Comparison of ENCODE assay signal across 15 cellular contexts in genomic region chr17:74785096-74785980, GRCh38. TPM values are rescaled to one million over a fixed set of nuclear protein-coding genes. Genes with fewer than 3 reads are reported as not detected.
A peak's percentile ranks its signal among the peaks of the same experiment; 100 is the strongest.
DNase-seq lines count a peak whose midpoint lies in the region; ATAC-seq, FAIRE-seq and TF ChIP-seq lines count a peak whose summit lies in the region.
"Had no signal": no experiment of that assay in that cellular context is flagged by ENCODE, and none has a peak within 500 bp of the region (broad histone marks: within the 10 kb centered on the region; RNA-seq: fewer than 3 reads in every experiment).

No MANE protein-coding gene starts in this region.

- H3K36me3 ChIP-seq in A673 (ENCODE audit: insufficient read depth, low read length, poor library complexity, severe bottlenecking) (peaks cover 3% of the 10 kb centered on the region), keratinocyte (ENCODE audit: control insufficient read depth in 2 of 2, extremely low read depth in 1 of 2, insufficient read depth in 2 of 2, low read length in 2 of 2) (peaks cover 4 to 10% of the 10 kb centered on the region in 2 experiments)
- H3K36me3 ChIP-seq: transverse colon had no signal

- H3K9ac ChIP-seq in keratinocyte (ENCODE audit: control insufficient read depth, extremely low read depth, insufficient read depth, low read length), result no peak overlapping the region
- H3K9ac ChIP-seq: GM23248 had no signal

- H3K27ac ChIP-seq in A673 (ENCODE audit: low read depth, low read length, poor library complexity, severe bottlenecking), result no peak overlapping the region
- H3K27ac ChIP-seq in keratinocyte (ENCODE audit: control insufficient read depth, insufficient read depth, low read length), result no peak overlapping the region
- H3K27ac ChIP-seq: ascending aorta, C4-2B, GM23248, transverse colon had no signal

- CTCF ChIA-PET in A673 (lab: Charles Lee), result no interaction called here
- CTCF ChIA-PET in activated CD8-positive, alpha-beta T cell treated with anti-CD3 and anti-CD28 coated beads, Interleukin-2, amount 10 ng/mL, durations not matched to agents 7 days and 5 days (lab: Charles Lee), result interaction anchor here (1.0 to 3.8 kb wide), 8 partner anchors 15 to 128 kb away, joined by 3 to 19 read pairs (median 6); partner anchors contain the start of gene RAB37

- no peaks in the 10 kb centered on the region for H4K20me1 ChIP-seq in keratinocyte (ENCODE audit: control insufficient read depth, extremely low read depth, insufficient read depth, low read length)

- H3K36me3 Mint-ChIP-seq in activated CD8-positive, alpha-beta T cell treated with anti-CD3 and anti-CD28 coated beads, Interleukin-2, amount 10 ng/mL, durations not matched to agents 7 days and 5 days (ENCODE audit: low read depth), result peaks cover 49% of the 10 kb centered on the region

- H3K27ac Mint-ChIP-seq in activated CD8-positive, alpha-beta T cell treated with anti-CD3 and anti-CD28 coated beads, Interleukin-2, amount 10 ng/mL, durations not matched to agents 7 days and 5 days, result peak overlapping the region; percentile 80
- H3K27ac Mint-ChIP-seq: WTC11 had no signal

- no peaks in the 10 kb centered on the region for H3K79me2 ChIP-seq in keratinocyte (ENCODE audit: control insufficient read depth, insufficient read depth, low read length)

- peak; percentile 31 for ATAC-seq in activated CD8-positive, alpha-beta T cell treated with anti-CD3 and anti-CD28 coated beads, Interleukin-2, amount 10 ng/mL, durations not matched to agents 7 days and 5 days
- ATAC-seq in HG02678 (IDR thresholded peaks at IDR 0.05; ENCODE audit: unreplicated experiment) (no peak), HG02870 (IDR thresholded peaks at IDR 0.05; ENCODE audit: unreplicated experiment) (no peak), GM21390 (IDR thresholded peaks at IDR 0.05; ENCODE audit: unreplicated experiment) (no peak)
- ATAC-seq: WTC11 had no signal

- H3K9me3 ChIP-seq in A673 (ENCODE audit: low read depth, low read length, poor library complexity, severe bottlenecking) (no peaks in the 10 kb centered on the region), keratinocyte (ENCODE audit: control insufficient read depth, low read depth, low read length) (no peaks in the 10 kb centered on the region)
- H3K9me3 ChIP-seq: ascending aorta, Peyer's patch, transverse colon had no signal

- H3K4me3 ChIP-seq in A673 (ENCODE audit: low read depth, low read length, poor library complexity, severe bottlenecking), result no peak overlapping the region
- H3K4me3 ChIP-seq in keratinocyte (ENCODE audit: control insufficient read depth in 2 of 3, extremely low read depth in 1 of 3, insufficient read depth in 2 of 3, low read depth in 1 of 3, low read length in 3 of 3), result no peak overlapping the region
- H3K4me3 ChIP-seq: ascending aorta, GM23248, Peyer's patch, transverse colon had no signal

- no peaks in the 10 kb centered on the region for H3K9me3 Mint-ChIP-seq in activated CD8-positive, alpha-beta T cell treated with anti-CD3 and anti-CD28 coated beads, Interleukin-2, amount 10 ng/mL, durations not matched to agents 7 days and 5 days (ENCODE audit: insufficient read depth)
- H3K9me3 Mint-ChIP-seq: WTC11 had no signal

- DNase-seq in A673 (ENCODE audit: low spot score), result no peak
- no peak for DNase-seq in activated CD8-positive, alpha-beta T cell treated with anti-CD3 and anti-CD28 coated beads, Interleukin-2, amount 10 ng/mL, durations not matched to agents 7 days and 5 days
- no peak for DNase-seq in keratinocyte (ENCODE audit: low read depth, low spot score)
- no peak for DNase-seq in NCI-H2107 treated with DMSO at 0.1 percent for 48 hours (lab: John Stamatoyannopoulos, UW; ENCODE audit: unreplicated experiment)
- DNase-seq: GM23248, mesenchymal stem cell, Peyer's patch, transverse colon had no signal

- no peaks in the 10 kb centered on the region for H3K9me1 ChIP-seq in keratinocyte (ENCODE audit: control insufficient read depth, extremely low read depth, insufficient read depth, low read length)

- no peaks in the 10 kb centered on the region for H3K27me3 Mint-ChIP-seq in activated CD8-positive, alpha-beta T cell treated with anti-CD3 and anti-CD28 coated beads, Interleukin-2, amount 10 ng/mL, durations not matched to agents 7 days and 5 days (ENCODE audit: low read depth)

- no TSS peak for BruUV-seq in A673 (replicated peaks; lab: Mats Ljungman, UMichigan)

- H3K4me3 Mint-ChIP-seq in activated CD8-positive, alpha-beta T cell treated with anti-CD3 and anti-CD28 coated beads, Interleukin-2, amount 10 ng/mL, durations not matched to agents 7 days and 5 days, result no peak overlapping the region
- H3K4me3 Mint-ChIP-seq: WTC11 had no signal

- POLR2A ChIA-PET in A673 (lab: Charles Lee; ENCODE audit: low non-redundant PET), result no interaction called here
- POLR2A ChIA-PET in activated CD8-positive, alpha-beta T cell treated with anti-CD3 and anti-CD28 coated beads, Interleukin-2, amount 10 ng/mL, durations not matched to agents 7 days and 5 days (lab: Charles Lee), result interaction anchor here (1.4 kb wide), 1 partner anchor 47 kb away, joined by 3 read pairs; no protein-coding TSS in a partner anchor

- TF ChIP-seq CTCF in A673 (conservative IDR thresholded peaks at IDR 0.05; ENCODE audit: low read depth, low read length) (0 out of 2 replicates have a peak, but pooled peaks have one; percentile 16), GM12873 (IDR thresholded peaks at IDR 0.05; ENCODE audit: insufficient read depth, low read depth, low read length, missing control alignments) (peak; percentile 11), keratinocyte (optimal IDR thresholded peaks at IDR 0.05 in 1 of 3, IDR thresholded peaks at IDR 0.05 in 1 of 3, conservative IDR thresholded peaks at IDR 0.05 in 1 of 3; ENCODE audit: extremely low read depth in 1 of 3, insufficient read depth in 2 of 3, low read length in 3 of 3) (peak in 2 of 3 experiments; percentile 7 to 10)

- intact Hi-C loops in A673 (cut with micrococcal nuclease; ENCODE audit: unreplicated experiment), result no loop called here

- H3K4me1 ChIP-seq in A673 (ENCODE audit: insufficient read depth, low read length, poor library complexity, severe bottlenecking) (no peaks in the 10 kb centered on the region), keratinocyte (ENCODE audit: control insufficient read depth, extremely low read depth, insufficient read depth, low read length) (peaks cover 15% of the 10 kb centered on the region)
- H3K4me1 ChIP-seq: ascending aorta had no signal

- H3K4me1 Mint-ChIP-seq in activated CD8-positive, alpha-beta T cell treated with anti-CD3 and anti-CD28 coated beads, Interleukin-2, amount 10 ng/mL, durations not matched to agents 7 days and 5 days (ENCODE audit: low read depth), result peaks cover 71% of the 10 kb centered on the region

- FAIRE-seq in keratinocyte (lab: Jason Lieb, UNC), result no peak

- no peaks in the 10 kb centered on the region for H3K27me3 ChIP-seq in A673 (replicated peaks; ENCODE audit: insufficient read depth, low read depth, low read length, poor library complexity)
- H3K27me3 ChIP-seq in keratinocyte (ENCODE audit: control insufficient read depth, extremely low read depth, insufficient read depth, low read length), result no peaks in the 10 kb centered on the region
- H3K27me3 ChIP-seq: ascending aorta, Peyer's patch, transverse colon had no signal

- no peak overlapping the region for H3K4me2 ChIP-seq in keratinocyte (ENCODE audit: control insufficient read depth, extremely low read depth, insufficient read depth, low read depth, low read length)

- H2AFZ ChIP-seq in keratinocyte (ENCODE audit: control insufficient read depth, low read length), result no peak overlapping the region
- H2AFZ ChIP-seq: GM23248 had no signal

- dilution Hi-C loops in keratinocyte (cut with MboI; ENCODE audit: extremely low pct_ligation_motif_present, low sequenced_read_pairs), result no loop called here

RNA-seq across cellular contexts. Expression of gene NAT9, which starts 9.2 kb away (rescaled TPM):
- total RNA-seq in A673 (2021), result 55.6 and 60.6 TPM in 2 replicates
- 10 to 100 TPM; 28.3 to 30.7 TPM for total RNA-seq in activated CD8-positive, alpha-beta T cell treated with anti-CD3 and anti-CD28 coated beads, Interleukin-2, amount 10 ng/mL, durations not matched to agents 7 days and 5 days
- 34.6 to 49.8 TPM (median 36.9 TPM) in 3 replicates for polyA plus RNA-seq in keratinocyte
- polyA plus RNA-seq in keratinocyte (2011; ENCODE audit: low read depth), result 31.2 TPM
- 15.9 and 21.8 TPM in 2 replicates for polyA plus RNA-seq in keratinocyte (2011; cell fraction: cytosol; rRNA removed)
- polyA plus RNA-seq in keratinocyte (2011; cell fraction: nucleus; rRNA removed), result 135 and 136 TPM in 2 replicates
- polyA plus RNA-seq in keratinocyte (2012; ENCODE audit: low replicate concordance), result 39.2 and 43.4 TPM in 2 replicates
- 24.3 to 33.1 TPM (median 26.9 TPM) in 3 replicates for polyA minus RNA-seq in keratinocyte
- 15.2 TPM for polyA minus RNA-seq in keratinocyte (2011; cell fraction: cytosol; rRNA and poly(A)+ RNA removed)
- polyA minus RNA-seq in keratinocyte (2011; cell fraction: nucleus; rRNA and poly(A)+ RNA removed), result 26.9 and 35.3 TPM in 2 replicates

RNA-seq across cellular contexts. Expression of gene NHERF1, which starts 36.9 kb away (rescaled TPM):
- total RNA-seq in A673 (2021), result 33.8 and 47.9 TPM in 2 replicates
- 100 to 1,000 TPM; 286 to 296 TPM for total RNA-seq in activated CD8-positive, alpha-beta T cell treated with anti-CD3 and anti-CD28 coated beads, Interleukin-2, amount 10 ng/mL, durations not matched to agents 7 days and 5 days
- polyA plus RNA-seq in keratinocyte, result 30.6 to 48.8 TPM (median 45.6 TPM) in 3 replicates
- polyA plus RNA-seq in keratinocyte (2011; ENCODE audit: low read depth), result 11.9 TPM
- 36.4 and 42.2 TPM in 2 replicates for polyA plus RNA-seq in keratinocyte (2011; cell fraction: cytosol; rRNA removed)
- polyA plus RNA-seq in keratinocyte (2011; cell fraction: nucleus; rRNA removed), result 33.6 and 37.3 TPM in 2 replicates
- polyA plus RNA-seq in keratinocyte (2012; ENCODE audit: low replicate concordance), result 28.0 and 41.5 TPM in 2 replicates
- 37.5 to 59.3 TPM (median 43.8 TPM) in 3 replicates for polyA minus RNA-seq in keratinocyte
- 28.4 TPM for polyA minus RNA-seq in keratinocyte (2011; cell fraction: cytosol; rRNA and poly(A)+ RNA removed)
- polyA minus RNA-seq in keratinocyte (2011; cell fraction: nucleus; rRNA and poly(A)+ RNA removed), result 11.5 and 12.3 TPM in 2 replicates

RNA-seq across cellular contexts. Expression of gene RAB37, which starts 48.3 kb away (rescaled TPM):
- total RNA-seq in A673 (2021), result not detected in 2 replicates
- total RNA-seq in activated CD8-positive, alpha-beta T cell treated with anti-CD3 and anti-CD28 coated beads, Interleukin-2, amount 10 ng/mL, durations not matched to agents 7 days and 5 days, result 10 to 100 TPM; 19.1 to 19.6 TPM
- polyA plus RNA-seq in keratinocyte, result 0.03 to 0.09 TPM (median 0.05 TPM) in 3 replicates
- not detected for polyA plus RNA-seq in keratinocyte (2011; ENCODE audit: low read depth)
- 0.03 and 0.07 TPM in 2 replicates for polyA plus RNA-seq in keratinocyte (2011; cell fraction: cytosol; rRNA removed)
- 0.09 and 0.17 TPM in 2 replicates for polyA plus RNA-seq in keratinocyte (2011; cell fraction: nucleus; rRNA removed)
- polyA plus RNA-seq in keratinocyte (2012; ENCODE audit: low replicate concordance), result 0.08 TPM in 1 of 2 replicates, not detected in the other
- polyA minus RNA-seq in keratinocyte, result not detected in 3 replicates
- polyA minus RNA-seq in keratinocyte (2011; cell fraction: cytosol; rRNA and poly(A)+ RNA removed), result not detected
- polyA minus RNA-seq in keratinocyte (2011; cell fraction: nucleus; rRNA and poly(A)+ RNA removed), result not detected in 2 replicates
- polyA plus RNA-seq: GM23248 had no signal

Comparison
In these comparisons a context has a peak if more than half of its experiments do, and no peak if none do; other contexts are left out.
1. RNA of gene RAB37, which starts 48.3 kb away (total RNA-seq): 19.1 to 19.6 TPM in activated CD8-positive, alpha-beta T cell treated with anti-CD3 and anti-CD28 coated beads, Interleukin-2, amount 10 ng/mL, durations not matched to agents 7 days and 5 days; not detected in A673; every median in the first group is over 10 times any median in the second.
2. Peak in every context shown above with its lines, with median percentiles within 50 percentile points of each other: CTCF ChIP-seq.